In genomic region chr4:3074078-3074845, GRCh38 we compare ENCODE assay signal across 8 cellular contexts. TPM values are rescaled to one million over a fixed set of nuclear protein-coding genes. Genes with fewer than 3 reads are reported as not detected.
DNase-seq lines count a peak whose midpoint lies in the region; ATAC-seq and TF ChIP-seq lines count a peak whose summit lies in the region.

HTT (plus strand) TSS chr4:3074681; CDS start chr4:3074826, 145 bp downstream.
HTT-AS (minus strand) TSS chr4:3074538.

- peak within 1 kb of the TSS; percentile 96 for H3K27ac Mint-ChIP-seq in WTC11

- no peaks in the 10 kb centered on the region; the same call in 1 of the 2 replicates for H3K27me3 Mint-ChIP-seq in WTC11 (ENCODE audit: low read depth)

- DNase-seq in AG08396 (ENCODE audit: low spot score), result peak; percentile 99
- peak; percentile 87 for DNase-seq in NCI-H2227 treated with DMSO at 0.1 percent for 48 hours (lab: John Stamatoyannopoulos, UW)
- DNase-seq in WTC11 (ENCODE audit: low spot score), result peak; percentile 95
- peak; percentile 94 to 97 for DNase-seq in cardiac fibroblast (ENCODE audit: low read depth in 2 of 2)
- peak; percentile 92 for DNase-seq in inferior parietal cortex (ENCODE audit: extremely low spot score)
- DNase-seq in smooth muscle cell of the brain vasculature (ENCODE audit: low read depth, low spot score), result peak; percentile 95

- H3K4me3 ChIP-seq in cardiac fibroblast (replicated peaks in 1 of 2; ENCODE audit: low read depth in 2 of 2, low read length in 2 of 2), result peak within 1 kb of the TSS; percentile 97 to 99

- no peaks in the 10 kb centered on the region for H3K9me3 Mint-ChIP-seq in WTC11

- H3K4me1 Mint-ChIP-seq in WTC11, result peaks cover 17% of the 10 kb centered on the region

- peak; percentile 80 for ATAC-seq in GM18909 (IDR thresholded peaks at IDR 0.05; ENCODE audit: poor library complexity, unreplicated experiment)
- ATAC-seq in HG03159 (IDR thresholded peaks at IDR 0.05; ENCODE audit: unreplicated experiment), result peak; percentile 69
- peak; percentile 83 for ATAC-seq in WTC11

- H3K4me3 Mint-ChIP-seq in WTC11, result peak within 1 kb of the TSS; percentile 93

- H3K36me3 Mint-ChIP-seq in WTC11, result no peaks in the 10 kb centered on the region

- CTCF ChIA-PET in WTC11 (lab: Charles Lee), result interaction anchor here (0.6 to 1.4 kb wide), 4 partner anchors 31 to 206 kb away, joined by 4 to 6 read pairs (median 4); no protein-coding TSS in a partner anchor

- POLR2A ChIA-PET in WTC11 (lab: Charles Lee), result no interaction called here

- TF ChIP-seq CTCF in WTC11 (IDR thresholded peaks at IDR 0.05) (no peak), cardiac fibroblast (IDR thresholded peaks at IDR 0.05; ENCODE audit: low read depth, low read length) (no peak)

TF ChIP-seq in WTC11, 78 proteins besides CTCF, POLR2A, EP300 and RAD21:
- TF ChIP-seq ARID4B (CRISPR knock-in tag; IDR thresholded peaks at IDR 0.05; ENCODE audit: borderline replicate concordance), result 0 out of 2 replicates have a peak, but pooled peaks have one; percentile 19
- TF ChIP-seq ZNF232 (CRISPR knock-in tag; IDR thresholded peaks at IDR 0.05), result peak; percentile 65; the same call in 1 of the 2 replicates
- TF ChIP-seq GABPB1 (CRISPR knock-in tag; IDR thresholded peaks at IDR 0.05), result 0 out of 2 replicates have a peak, but pooled peaks have one; percentile 18
- TF ChIP-seq IRF1 (CRISPR knock-in tag; IDR thresholded peaks at IDR 0.05), result no peak
- peak; percentile 93 for TF ChIP-seq SP1 (CRISPR knock-in tag; conservative IDR thresholded peaks at IDR 0.05)
- peak; percentile 77; the same call in 1 of the 2 replicates for TF ChIP-seq HMGXB4 (CRISPR knock-in tag; IDR thresholded peaks at IDR 0.05)
- TF ChIP-seq MYBL2 (CRISPR knock-in tag; IDR thresholded peaks at IDR 0.05), result no peak
- TF ChIP-seq NFYB (CRISPR knock-in tag; conservative IDR thresholded peaks at IDR 0.05; ENCODE audit: low read depth), result peak; percentile 80
- TF ChIP-seq ATF6 (CRISPR knock-in tag; IDR thresholded peaks at IDR 0.05), result no peak

RNA-seq across cellular contexts. Expression of gene HTT, which starts in this region (rescaled TPM):
- 64.1 to 85.4 TPM (median 71.4 TPM) in 3 replicates for total RNA-seq in WTC11 (2021)

RNA-seq across cellular contexts. Expression of gene HTT-AS, which starts in this region (rescaled TPM):
- not detected in 3 replicates for total RNA-seq in WTC11 (2021)

Comparison
In these comparisons a context has a peak if more than half of its experiments do, and no peak if none do; other contexts are left out.
1. Peak in every context shown above with its lines: DNase-seq, ATAC-seq and H3K4me3 ChIP-seq.